8 cellular contexts compared by ENCODE assay signal in genomic region chr5:160399402-160400353, GRCh38. TPM values are rescaled to one million over a fixed set of nuclear protein-coding genes. Genes with fewer than 3 reads are reported as not detected.
DNase-seq lines count a peak whose midpoint lies in the region; ATAC-seq and TF ChIP-seq lines count a peak whose summit lies in the region.

FAM200C (minus strand) TSS chr5:160400054; CDS start chr5:160395490, 4,564 bp downstream.

- H3K27ac Mint-ChIP-seq in nephron: peak within 1 kb of the TSS; percentile 99 to 100 (median 99)

- no peak for TF ChIP-seq CTCF in fibroblast of pulmonary artery (IDR thresholded peaks at IDR 0.05; ENCODE audit: low read length, missing control alignments)
- TF ChIP-seq CTCF in nephron (IDR thresholded peaks at IDR 0.05; ENCODE audit: unreplicated experiment in 3 of 3): no peak

- H3K4me1 Mint-ChIP-seq in nephron: peaks cover 35% of the 10 kb centered on the region

- H3K4me3 ChIP-seq in H7 (ENCODE audit: insufficient read depth, low read depth, low read length) (peak within 1 kb of the TSS; percentile 84), fibroblast of pulmonary artery (replicated peaks; ENCODE audit: low read depth, low read length) (peak within 1 kb of the TSS; percentile 74)

- DNase-seq in ELR (ENCODE audit: low read depth): peak; percentile 96
- DNase-seq in H7: peak; percentile 97
- peak; percentile 99 for DNase-seq in LoVo (ENCODE audit: low spot score)
- peak; percentile 87 for DNase-seq in RPMI8226
- peak; percentile 51 for DNase-seq in activated T-helper 9 cell treated with anti-CD3 and anti-CD28 coated beads, Interleukin-2, amount 50 U/mL, for 16 hours (ENCODE audit: low read depth)
- DNase-seq in fibroblast of pulmonary artery (ENCODE audit: low read depth): peak; percentile 95
- DNase-seq in stimulated activated naive CD8-positive, alpha-beta T cell treated with anti-CD3 and anti-CD28 coated beads, Interleukin-15, Interleukin-2, amounts not matched to agents 100 U/mL and 50 U/mL, for 24 hours: peak; percentile 83

- peaks cover 20% of the 10 kb centered on the region for H3K36me3 Mint-ChIP-seq in nephron (ENCODE audit: low read depth)

- H3K27me3 ChIP-seq in H7 (ENCODE audit: control insufficient read depth, insufficient read depth, low read length): no peaks in the 10 kb centered on the region

- peak; percentile 88 for ATAC-seq in stimulated activated naive CD8-positive, alpha-beta T cell treated with anti-CD3 and anti-CD28 coated beads, Interleukin-15, Interleukin-2, amounts not matched to agents 100 U/mL and 50 U/mL, for 24 hours

- H3K27me3 Mint-ChIP-seq in nephron (ENCODE audit: low read depth): no peaks in the 10 kb centered on the region

- no peaks in the 10 kb centered on the region for H3K9me3 Mint-ChIP-seq in nephron

- peaks cover 4% of the 10 kb centered on the region for H3K36me3 ChIP-seq in H7 (replicated peaks; ENCODE audit: control insufficient read depth, insufficient read depth, low read length)

- H3K4me3 Mint-ChIP-seq in nephron: peak within 1 kb of the TSS; percentile 90 to 97 (median 96)

RNA-seq across cellular contexts. Expression of gene FAM200C, which starts in this region (rescaled TPM):
- total RNA-seq in H7 (2014; rRNA removed; shearing (Covaris generic)): 4.8 and 6.3 TPM in 2 replicates

Comparison
In these comparisons a context has a peak if more than half of its experiments do, and no peak if none do; other contexts are left out.
1. Peak in every context shown above with its lines: DNase-seq, ATAC-seq and H3K4me3 ChIP-seq.